In genomic region chr15:94230886-94231727, GRCh38 we compare ENCODE assay signal across 8 cellular contexts. TPM values are rescaled to one million over a fixed set of nuclear protein-coding genes. Genes with fewer than 3 reads are reported as not detected.
DNase-seq lines count a peak whose midpoint lies in the region; ATAC-seq and TF ChIP-seq lines count a peak whose summit lies in the region.

Gene MCTP2, plus strand, starts transcription at chr15:94231561. Its CDS starts 66,705 bp downstream, at chr15:94298266.

- H3K4me3 ChIP-seq in DND-41 (ENCODE audit: low read depth in 1 of 2, low read length in 2 of 2): peak within 1 kb of the TSS; percentile 31 to 76
- peak within 1 kb of the TSS; percentile 67 for H3K4me3 ChIP-seq in LNCaP clone FGC (ENCODE audit: low read depth, low read length)
- H3K4me3 ChIP-seq in ascending aorta: peak within 1 kb of the TSS; percentile 67 to 76
- H3K4me3 ChIP-seq in iPS-20b (ENCODE audit: low read length): peak within 1 kb of the TSS; percentile 88

- peak within 1 kb of the TSS; percentile 78 for H3K4me2 ChIP-seq in DND-41 (ENCODE audit: insufficient read depth, low read length)

- H3K79me2 ChIP-seq in DND-41 (ENCODE audit: insufficient read depth, low read length): peaks cover 11% of the 10 kb centered on the region

- peak; percentile 84 for ATAC-seq in DND-41 (ENCODE audit: insufficient read depth, low read depth)
- peak; percentile 66 for ATAC-seq in GM21786 (IDR thresholded peaks at IDR 0.05; ENCODE audit: unreplicated experiment)

- H3K27ac ChIP-seq in DND-41 (ENCODE audit: low read length) (peak within 1 kb of the TSS; percentile 78), ascending aorta (peak within 1 kb of the TSS; percentile 40), iPS-20b (ENCODE audit: low read length) (no peak within 1 kb of the TSS)

- H3K9me3 ChIP-seq in DND-41 (ENCODE audit: insufficient read depth, low read length, severe bottlenecking) (no peaks in the 10 kb centered on the region), ascending aorta (no peaks in the 10 kb centered on the region), iPS-20b (ENCODE audit: insufficient read depth, low read depth, low read length) (no peaks in the 10 kb centered on the region)

- peak; percentile 41 for TF ChIP-seq CTCF in DND-41 (IDR thresholded peaks at IDR 0.05; ENCODE audit: borderline replicate concordance, extremely low read depth, low read length, poor library complexity, severe bottlenecking)
- peak; percentile 35 for TF ChIP-seq CTCF in LNCaP clone FGC (IDR thresholded peaks at IDR 0.05; ENCODE audit: control insufficient read depth, extremely low read depth, insufficient read depth)
- TF ChIP-seq CTCF in ascending aorta (IDR thresholded peaks at IDR 0.05): no peak

- DNase-seq in DND-41 (peak; percentile 80), LNCaP clone FGC (ENCODE audit: low read depth) (peak; percentile 75), T-helper 2 cell (peak; percentile 26 to 92 (median 67)), ascending aorta (ENCODE audit: low spot score in 2 of 2) (peak; percentile 34 to 85), NCI-H446 (lab: John Stamatoyannopoulos, UW) (no peak)
- peak; percentile 68 to 75 for DNase-seq in stimulated activated CD4-positive, alpha-beta T cell treated with anti-CD3 and anti-CD28 coated beads, Interleukin-15, amount 100 ng/mL, for 48 hours (ENCODE audit: low read depth in 2 of 2)

- H3K4me1 ChIP-seq in DND-41 (ENCODE audit: insufficient read depth, low read length) (peaks cover 33% of the 10 kb centered on the region), ascending aorta (no peaks in the 10 kb centered on the region), iPS-20b (ENCODE audit: insufficient read depth, low read length) (no peaks in the 10 kb centered on the region; the same call in 1 of the 2 replicates)

- no peaks in the 10 kb centered on the region for H3K36me3 ChIP-seq in DND-41 (ENCODE audit: insufficient read depth, low read length)
- H3K36me3 ChIP-seq in ascending aorta: no peaks in the 10 kb centered on the region
- H3K36me3 ChIP-seq in iPS-20b (ENCODE audit: insufficient read depth, low read depth, low read length): no peaks in the 10 kb centered on the region

- H3K27me3 ChIP-seq in DND-41 (ENCODE audit: insufficient read depth, low read length, poor library complexity) (no peaks in the 10 kb centered on the region), ascending aorta (no peaks in the 10 kb centered on the region), iPS-20b (ENCODE audit: insufficient read depth, low read length) (peaks cover 58% of the 10 kb centered on the region)

- H3K9ac ChIP-seq in DND-41 (ENCODE audit: low read depth, low read length) (peak within 1 kb of the TSS; percentile 65), iPS-20b (ENCODE audit: low read depth, low read length) (peak within 1 kb of the TSS; percentile 58; the same call in 1 of the 2 replicates)

- H2AFZ ChIP-seq in DND-41 (ENCODE audit: low read depth, low read length): peak within 1 kb of the TSS; percentile 79

- intact Hi-C loops in ascending aorta (cut with DNase I): no loop called here

- no peaks in the 10 kb centered on the region for H4K20me1 ChIP-seq in DND-41 (ENCODE audit: insufficient read depth, low read length)

RNA-seq across cellular contexts. Expression of gene MCTP2, which starts in this region (rescaled TPM):
- total RNA-seq in ascending aorta: 25.5 TPM

Comparison
In these comparisons a context has a peak if more than half of its experiments do, and no peak if none do; other contexts are left out.
1. DNase-seq: peak in DND-41 (single experiment), LNCaP clone FGC (single experiment), T-helper 2 cell (5 of 5), ascending aorta (2 of 2) and stimulated activated CD4-positive, alpha-beta T cell treated with anti-CD3 and anti-CD28 coated beads, Interleukin-15, amount 100 ng/mL, for 48 hours (2 of 2); none in NCI-H446 (0 of 2).
2. CTCF ChIP-seq: peak in DND-41 (single experiment) and LNCaP clone FGC (single experiment); none in ascending aorta (0 of 3).
3. Peak in every context shown above with its lines, with median percentiles within 50 percentile points of each other: H3K4me3 ChIP-seq.